In genomic region chr11:128579790-128580504, GRCh38 we compare ENCODE assay signal across 7 cellular contexts. TPM values are rescaled to one million over a fixed set of nuclear protein-coding genes. Genes with fewer than 3 reads are reported as not detected.
A peak's percentile ranks its signal among the peaks of the same experiment; 100 is the strongest.
DNase-seq lines count a peak whose midpoint lies in the region; ATAC-seq and TF ChIP-seq lines count a peak whose summit lies in the region.

No MANE protein-coding gene starts in this region.

- peaks cover 31 to 72% (median 68%) of the 10 kb centered on the region in 4 donors for H3K4me1 Mint-ChIP-seq in naive thymus-derived CD8-positive, alpha-beta T cell

- H3K36me3 ChIP-seq in HEK293 (ENCODE audit: control insufficient read depth in 2 of 2, insufficient read depth in 1 of 2, low read length in 2 of 2) (no peaks in the 10 kb centered on the region), OCI-LY3 (replicated peaks; ENCODE audit: low read depth, low read length) (no peaks in the 10 kb centered on the region), Karpas-422 (ENCODE audit: insufficient read depth, low read length) (no peaks in the 10 kb centered on the region), neuronal stem cell (replicated peaks in 1 of 2; ENCODE audit: control insufficient read depth in 2 of 2, insufficient read depth in 2 of 2, low read length in 2 of 2) (no peaks in the 10 kb centered on the region)

- H3K9ac ChIP-seq in OCI-LY3 (ENCODE audit: low read length) (0 out of 2 replicates have a peak overlapping the region, but pooled peaks have one; percentile 1), Karpas-422 (ENCODE audit: low read length) (no peak overlapping the region), neuronal stem cell (ENCODE audit: low read depth, low read length, poor library complexity) (no peak overlapping the region)

- POLR2A ChIA-PET in HEK293 (lab: Yijun Ruan, JAX): interaction anchor here (0.7 kb wide), 1 partner anchor 721 kb away, joined by 4 read pairs; no protein-coding TSS in a partner anchor
- POLR2A ChIA-PET in naive thymus-derived CD8-positive, alpha-beta T cell (lab: Charles Lee): interaction anchor here (0.7 to 1.4 kb wide), 6 partner anchors 31 to 177 kb away, joined by 3 to 10 read pairs (median 3); no protein-coding TSS in a partner anchor

- H2BK5ac ChIP-seq in neuronal stem cell (ENCODE audit: low read length): no peak overlapping the region

- H3K9me2 ChIP-seq in Karpas-422 (replicated peaks; ENCODE audit: insufficient read depth, low read length): no peaks in the 10 kb centered on the region

- H2AK5ac ChIP-seq in neuronal stem cell (ENCODE audit: low read depth, low read length): no peak overlapping the region

- H3K9me3 ChIP-seq in HEK293 (ENCODE audit: control insufficient read depth, insufficient read depth, low read depth, low read length): no peaks in the 10 kb centered on the region
- H3K9me3 ChIP-seq in OCI-LY3 (ENCODE audit: insufficient read depth, low read length): no peaks in the 10 kb centered on the region
- H3K9me3 ChIP-seq in Karpas-422 (ENCODE audit: low read length): no peaks in the 10 kb centered on the region
- no peaks in the 10 kb centered on the region for H3K9me3 ChIP-seq in neuronal stem cell (replicated peaks in 1 of 2; ENCODE audit: control insufficient read depth in 2 of 2, insufficient read depth in 1 of 2, low read depth in 1 of 2, low read length in 2 of 2)

- H2BK120ac ChIP-seq in neuronal stem cell (ENCODE audit: low read depth, low read length): no peak overlapping the region

- no peak overlapping the region for H4K8ac ChIP-seq in neuronal stem cell (ENCODE audit: low read depth, low read length)

- H3K27me3 ChIP-seq in OCI-LY3 (ENCODE audit: low read depth, low read length): peaks cover 24% of the 10 kb centered on the region; the same call in 1 of the 2 replicates
- no peaks in the 10 kb centered on the region for H3K27me3 ChIP-seq in Karpas-422 (ENCODE audit: low read length)
- H3K27me3 ChIP-seq in neuronal stem cell (ENCODE audit: control insufficient read depth in 3 of 3, insufficient read depth in 3 of 3, low read depth in 1 of 3, low read length in 3 of 3): peaks cover 0 to 2% (median 1%) of the 10 kb centered on the region in 3 experiments

- H2BK15ac ChIP-seq in neuronal stem cell (ENCODE audit: low read length): no peak overlapping the region

- no peak overlapping the region for H4K91ac ChIP-seq in neuronal stem cell (ENCODE audit: low read depth, low read length, poor library complexity)

- no CpG with 5 or more reads among the region's 4 CpGs for WGBS in neuronal stem cell (ENCODE audit: extremely low coverage in 2 of 2, insufficient read length in 2 of 2, insufficient replicate concordance in 1 of 2), 2 donors

- H3K4ac ChIP-seq in neuronal stem cell (ENCODE audit: low read length): no peak overlapping the region

- peak; percentile 56 for ATAC-seq in GM18870 (IDR thresholded peaks at IDR 0.05; ENCODE audit: unreplicated experiment)
- ATAC-seq in naive thymus-derived CD8-positive, alpha-beta T cell: peak; percentile 40 to 61

- no peaks in the 10 kb centered on the region for H4K20me1 ChIP-seq in OCI-LY3 (ENCODE audit: insufficient read depth, low read length)
- H4K20me1 ChIP-seq in Karpas-422 (ENCODE audit: insufficient read depth, low read depth, low read length): no peaks in the 10 kb centered on the region

- no peak for DNase-seq in naive thymus-derived CD8-positive, alpha-beta T cell
- DNase-seq in Karpas-422: no peak
- DNase-seq in NCI-H345 (lab: John Stamatoyannopoulos, UW): no peak
- no peak for DNase-seq in neuronal stem cell (ENCODE audit: low spot score)

- H3K14ac ChIP-seq in neuronal stem cell (ENCODE audit: low read length): no peak overlapping the region

- H3K79me1 ChIP-seq in neuronal stem cell (ENCODE audit: low read depth, low read length): no peaks in the 10 kb centered on the region

- H3K9me3 Mint-ChIP-seq in naive thymus-derived CD8-positive, alpha-beta T cell: peaks cover 0 to under 1% (median 0%) of the 10 kb centered on the region in 9 donors

- CTCF ChIA-PET in HEK293 (lab: Yijun Ruan, JAX): interaction anchor here (0.6 to 0.9 kb wide), 2 partner anchors 52 to 337 kb away, joined by 3 read pairs; no protein-coding TSS in a partner anchor

- H3K4me3 Mint-ChIP-seq in naive thymus-derived CD8-positive, alpha-beta T cell: peak overlapping the region in 3 of 10 donors; percentile 1 to 37 (median 5)

- no peak for TF ChIP-seq CTCF in HEK293 (tag by site-specific recombination; IDR thresholded peaks at IDR 0.05)
- TF ChIP-seq CTCF in OCI-LY3 (IDR thresholded peaks at IDR 0.05; ENCODE audit: low read depth, low read length): no peak

- H3K79me2 ChIP-seq in OCI-LY3 (ENCODE audit: low read length) (no peaks in the 10 kb centered on the region), Karpas-422 (ENCODE audit: low read length) (no peaks in the 10 kb centered on the region)

- H3K4me1 ChIP-seq in HEK293 (ENCODE audit: control insufficient read depth, insufficient read depth, low read length): peaks cover 15% of the 10 kb centered on the region
- H3K4me1 ChIP-seq in OCI-LY3 (ENCODE audit: low read length): peaks cover 22% of the 10 kb centered on the region
- peaks cover 10% of the 10 kb centered on the region for H3K4me1 ChIP-seq in Karpas-422 (ENCODE audit: low read length)
- peaks cover 6 to 7% of the 10 kb centered on the region in 2 donors for H3K4me1 ChIP-seq in neuronal stem cell (ENCODE audit: control insufficient read depth in 2 of 2, insufficient read depth in 1 of 2, low read depth in 1 of 2, low read length in 2 of 2)

- H3K4me3 ChIP-seq in HEK293 (ENCODE audit: low read depth, low read length) (no peak overlapping the region), OCI-LY3 (ENCODE audit: low read length) (peak overlapping the region; percentile 28), Karpas-422 (ENCODE audit: low read length) (no peak overlapping the region), neuronal stem cell (ENCODE audit: low read length in 2 of 2) (no peak overlapping the region)

- no peaks in the 10 kb centered on the region for H3K36me3 Mint-ChIP-seq in naive thymus-derived CD8-positive, alpha-beta T cell

- no peak overlapping the region for H3K23ac ChIP-seq in neuronal stem cell (ENCODE audit: low read depth, low read length, poor library complexity)

- H3K18ac ChIP-seq in neuronal stem cell (ENCODE audit: low read length): no peak overlapping the region

- H2AFZ ChIP-seq in OCI-LY3 (ENCODE audit: low read depth, low read length) (0 out of 2 replicates have a peak overlapping the region, but pooled peaks have one; percentile 5), Karpas-422 (ENCODE audit: low read length) (no peak overlapping the region), neuronal stem cell (ENCODE audit: low read length) (no peak overlapping the region)

- H3K27ac ChIP-seq in HEK293 (ENCODE audit: extremely low read depth, low read depth, low read length): no peak overlapping the region
- H3K27ac ChIP-seq in OCI-LY3 (ENCODE audit: low read length): no peak overlapping the region
- no peak overlapping the region for H3K27ac ChIP-seq in Karpas-422 (ENCODE audit: low read length)
- no peak overlapping the region for H3K27ac ChIP-seq in neuronal stem cell (replicated peaks; ENCODE audit: low read length)

- no peaks in the 10 kb centered on the region for H3K27me3 Mint-ChIP-seq in naive thymus-derived CD8-positive, alpha-beta T cell

- H2BK12ac ChIP-seq in neuronal stem cell (ENCODE audit: low read length): no peak overlapping the region

- peak overlapping the region in 4 of 10 donors; percentile 1 to 80 (median 5) for H3K27ac Mint-ChIP-seq in naive thymus-derived CD8-positive, alpha-beta T cell

- H3K4me2 ChIP-seq in OCI-LY3 (ENCODE audit: low read length): peak overlapping the region; percentile 54
- no peak overlapping the region for H3K4me2 ChIP-seq in Karpas-422 (ENCODE audit: low read depth, low read length, poor library complexity, severe bottlenecking)
- no peak overlapping the region for H3K4me2 ChIP-seq in neuronal stem cell (ENCODE audit: insufficient read depth, low read length, poor library complexity, severe bottlenecking)

TF ChIP-seq in HEK293, 187 proteins besides CTCF, POLR2A, EP300 and RAD21:
- TF ChIP-seq ZBTB8A (tag by site-specific recombination; IDR thresholded peaks at IDR 0.05) (no peak), KLF16 (tag by site-specific recombination; IDR thresholded peaks at IDR 0.05) (no peak), SCRT2 (tag by site-specific recombination; IDR thresholded peaks at IDR 0.05) (peak; percentile 76), ZNF366 (tag by site-specific recombination; conservative IDR thresholded peaks at IDR 0.05) (no peak)
TF ChIP-seq in HEK293: peak in this region for 1.

RNA-seq across cellular contexts. Expression of gene ETS1, which starts 7.4 kb away (rescaled TPM):
- 100 to 1,000 TPM; 925 to 962 TPM for total RNA-seq in naive thymus-derived CD8-positive, alpha-beta T cell
- 100 to 1,000 TPM; 407 to 433 (median 430) TPM for polyA plus RNA-seq in naive thymus-derived CD8-positive, alpha-beta T cell
- 129 and 135 TPM in 2 replicates for total RNA-seq in Karpas-422 (2014; rRNA removed; shearing (Covaris generic); ENCODE audit: low replicate concordance)
- 0.33 TPM for polyA plus RNA-seq in neuronal stem cell (2013, experiment 1 of 2)
- 0.37 TPM for polyA plus RNA-seq in neuronal stem cell (2013, experiment 2 of 2)
